14 cellular contexts compared by ENCODE assay signal in genomic region chr2:216572582-216573578, GRCh38.
DNase-seq lines count a peak whose midpoint lies in the region; ATAC-seq, FAIRE-seq and TF ChIP-seq lines count a peak whose summit lies in the region.
"Had no signal": no experiment of that assay in that cellular context is flagged by ENCODE, and none has a peak within 500 bp of the region (broad histone marks: within the 10 kb centered on the region; RNA-seq: fewer than 3 reads in every experiment).

No MANE protein-coding gene starts in this region.

- POLR2A ChIA-PET in K562 (lab: Yijun Ruan, JAX): no interaction called here

- no peak for ATAC-seq in K562
- ATAC-seq in Right ventricle myocardium inferior: peak; percentile 95
- peak; percentile 91 for ATAC-seq in aorta (ENCODE audit: low FRiP score)
- ATAC-seq in activated CD4-positive, CD25-positive, alpha-beta regulatory T cell treated with anti-CD3 and anti-CD28 coated beads, Interleukin-2, amount 50 U/mL, for 24 hours: no peak
- ATAC-seq in HG03442 (IDR thresholded peaks at IDR 0.05; ENCODE audit: unreplicated experiment): no peak
- ATAC-seq: stimulated activated memory B cell treated with anti-CD40 and anti-IgM and Interleukin-4, amounts not matched to agents 10 μg/mL and 1 μg/mL and 100 μg/mL, for 72 hours had no signal

- TF ChIP-seq RAD21 in K562 (CRISPR knock-in tag; conservative IDR thresholded peaks at IDR 0.05 in 1 of 2, IDR thresholded peaks at IDR 0.05 in 1 of 2): no peak

- H3K27ac ChIP-seq in K562 (ENCODE audit: extremely low read depth, low read depth, low read length) (no peak overlapping the region), ovary (no peak overlapping the region), aorta (ENCODE audit: low read depth in 1 of 2, low read length in 2 of 2) (peak overlapping the region; percentile 89 to 100)
- H3K27ac ChIP-seq: neural progenitor cell had no signal

- in situ Hi-C loops in K562 (cut with MboI): no loop called here

- TF ChIP-seq POLR2A in K562 (conservative IDR thresholded peaks at IDR 0.05): no peak
- no peak for TF ChIP-seq POLR2A in ovary (IDR thresholded peaks at IDR 0.05)

- no peaks in the 10 kb centered on the region for H4K20me1 ChIP-seq in K562 (replicated peaks; ENCODE audit: control insufficient read depth, insufficient read depth, low read length)

- WGBS in K562 (ENCODE audit: insufficient coverage, low coverage, missing lambda C conversion rate): under 1% methylated on average over 12 of the region's 12 CpGs
- WGBS in ovary, 3 donors: 56 to 58% (median 57%) methylated on average over 12 of the region's 12 CpGs
- 19 to 28% methylated on average over 12 of the region's 12 CpGs for WGBS in aorta, 2 donors

- TF ChIP-seq CTCF in K562 (IDR thresholded peaks at IDR 0.05 in 2 of 3, conservative IDR thresholded peaks at IDR 0.05 in 1 of 3; ENCODE audit: insufficient read depth in 2 of 3, low read depth in 1 of 3, low read length in 3 of 3) (no peak), ovary (IDR thresholded peaks at IDR 0.05) (no peak)

- H3K4me3 ChIP-seq in K562 (no peak overlapping the region), ovary (no peak overlapping the region), aorta (ENCODE audit: low read length in 2 of 2) (no peak overlapping the region)
- H3K4me3 ChIP-seq: neural progenitor cell had no signal

- CTCF ChIA-PET in K562 (lab: Yijun Ruan, JAX; ENCODE audit: low intra/inter-chr PET ratio): no interaction called here

- no peak overlapping the region for H3K4me2 ChIP-seq in K562 (ENCODE audit: insufficient read depth, low read length)
- H3K4me2 ChIP-seq: neural progenitor cell had no signal

- H3K36me3 ChIP-seq in K562 (ENCODE audit: control insufficient read depth, insufficient read depth, low read length) (no peaks in the 10 kb centered on the region), ovary (no peaks in the 10 kb centered on the region), aorta (ENCODE audit: control insufficient read depth in 1 of 2, insufficient read depth in 2 of 2, low read length in 1 of 2) (no peaks in the 10 kb centered on the region)

- DNase-seq in K562 (ENCODE audit: extremely low read depth in 1 of 4, low spot score in 3 of 4) (no peak), Right ventricle myocardium inferior (ENCODE audit: missing footprints) (peak; percentile 87), ovary (peak; percentile 51 to 76 (median 74)), aorta (peak; percentile 94), GM03348 (ENCODE audit: low spot score) (no peak)
- DNase-seq: activated CD4-positive, alpha-beta T cell treated with anti-CD3 and anti-CD28 coated beads for 4 hours; foreskin melanocyte; kidney glomerular epithelial cell; NCI-H1092; stimulated activated CD4-positive, alpha-beta T cell treated with anti-CD3 and anti-CD28 coated beads, Interleukin-2, amount 100 ng/mL, for 24 hours had no signal

- BruUV-seq in K562 (replicated peaks; lab: Mats Ljungman, UMichigan): no TSS peak

- H3K27me3 ChIP-seq in K562 (ENCODE audit: control insufficient read depth in 2 of 2, insufficient read depth in 2 of 2, low read length in 2 of 2) (peaks cover 0 to 10% of the 10 kb centered on the region in 2 experiments; a peak in 2 of 5 replicates), ovary (no peaks in the 10 kb centered on the region), aorta (ENCODE audit: control insufficient read depth in 1 of 2, insufficient read depth in 2 of 2, low read length in 1 of 2) (no peaks in the 10 kb centered on the region)
- H3K27me3 ChIP-seq: neural progenitor cell had no signal

- intact Hi-C loops in K562 (cut with micrococcal nuclease) (no loop called here), Right ventricle myocardium inferior (cut with DNase I) (loop anchor here (1.0 to 10.0 kb wide), 2 partner anchors 38 to 62 kb away; partner anchors contain the start of gene IGFBP2), ovary (cut with DNase I) (no loop called here), aorta (cut with DNase I) (loop anchor here (2.0 to 5.0 kb wide), 6 partner anchors 26 to 79 kb away; no protein-coding TSS in a partner anchor)

- no peak for TF ChIP-seq EP300 in K562 (IDR thresholded peaks at IDR 0.05; ENCODE audit: low read length)
- TF ChIP-seq EP300 in ovary (IDR thresholded peaks at IDR 0.05): peak; percentile 40

- H3K9me3 ChIP-seq in K562 (replicated peaks; ENCODE audit: control insufficient read depth, insufficient read depth, low read depth, low read length) (no peaks in the 10 kb centered on the region), ovary (no peaks in the 10 kb centered on the region), aorta (ENCODE audit: control insufficient read depth, low read length) (no peaks in the 10 kb centered on the region)

- FAIRE-seq in K562 (lab: Jason Lieb, UNC): no peak

- H2AFZ ChIP-seq in K562 (ENCODE audit: low read depth, low read length): no peak overlapping the region
- H2AFZ ChIP-seq: neural progenitor cell had no signal

- no peaks in the 10 kb centered on the region for H3K9me1 ChIP-seq in K562 (ENCODE audit: control insufficient read depth, insufficient read depth, low read length)

- H3K9ac ChIP-seq in K562 (ENCODE audit: insufficient read depth in 1 of 2, low read depth in 2 of 2, low read length in 2 of 2): no peak overlapping the region
- H3K9ac ChIP-seq: neural progenitor cell had no signal

- H3K79me2 ChIP-seq in K562 (ENCODE audit: control insufficient read depth, insufficient read depth, low read length): no peaks in the 10 kb centered on the region

- no peaks in the 10 kb centered on the region for H3K4me1 ChIP-seq in K562 (replicated peaks in 1 of 2; ENCODE audit: control insufficient read depth in 2 of 2, insufficient read depth in 2 of 2, low read length in 2 of 2)
- H3K4me1 ChIP-seq in ovary (ENCODE audit: insufficient read depth): peaks cover 7% of the 10 kb centered on the region
- peaks cover 2% of the 10 kb centered on the region in 2 donors for H3K4me1 ChIP-seq in aorta (ENCODE audit: control insufficient read depth in 1 of 2, insufficient read depth in 2 of 2, low read length in 2 of 2)

TF ChIP-seq in K562, 482 proteins besides CTCF, POLR2A, EP300 and RAD21:
- TF ChIP-seq U2AF1 (optimal IDR thresholded peaks at IDR 0.05; ENCODE audit: low read depth, low read length) (no peak), FOSL1 (tag; conservative IDR thresholded peaks at IDR 0.05) (0 out of 2 replicates have a peak, but pooled peaks have one; percentile 19), PKNOX1 (IDR thresholded peaks at IDR 0.05) (no peak), ZNF121 (CRISPR knock-in tag; conservative IDR thresholded peaks at IDR 0.05) (no peak), RBM39 (optimal IDR thresholded peaks at IDR 0.05; ENCODE audit: low read depth, low read length) (no peak), RUNX1 (IDR thresholded peaks at IDR 0.05; ENCODE audit: low read depth) (no peak), PATZ1 (CRISPR knock-in tag; IDR thresholded peaks at IDR 0.05; ENCODE audit: borderline replicate concordance) (no peak), MCM2 (IDR thresholded peaks at IDR 0.05; ENCODE audit: low read depth) (no peak), ZNF408 (CRISPR knock-in tag; IDR thresholded peaks at IDR 0.05; ENCODE audit: low read depth) (no peak), PHB (CRISPR knock-in tag; IDR thresholded peaks at IDR 0.05) (no peak), ZKSCAN8 (CRISPR knock-in tag; IDR thresholded peaks at IDR 0.05) (peak; percentile 62; the same call in 1 of the 2 replicates), YY1 (IDR thresholded peaks at IDR 0.05; ENCODE audit: borderline replicate concordance in 1 of 3, control insufficient read depth in 1 of 3, extremely low read depth in 1 of 3, insufficient read depth in 3 of 3, insufficient read length in 1 of 3, insufficient replicate concordance in 2 of 3, low read depth in 1 of 3, low read length in 2 of 3) (no peak)
TF ChIP-seq in K562: peak in this region for 2.

Comparison
In these comparisons a context has a peak if more than half of its experiments do, and no peak if none do; other contexts are left out.
1. ATAC-seq: peak in Right ventricle myocardium inferior (single experiment) and aorta (single experiment); none in K562 (single experiment), activated CD4-positive, CD25-positive, alpha-beta regulatory T cell treated with anti-CD3 and anti-CD28 coated beads, Interleukin-2, amount 50 U/mL, for 24 hours (0 of 2) and HG03442 (single experiment).
2. DNase-seq: peak in Right ventricle myocardium inferior (single experiment), ovary (5 of 5) and aorta (2 of 2); none in K562 (0 of 4) and GM03348 (single experiment).
3. H3K27ac ChIP-seq: peak in aorta (2 of 2); none in K562 (single experiment) and ovary (0 of 2).
4. intact Hi-C loops: an anchor here in Right ventricle myocardium inferior (1.0 to 10.0 kb wide) and aorta (2.0 to 5.0 kb wide); none called in K562 and ovary.